Comparison of ENCODE assay signal across 1 cellular context in genomic region chr5:178590924-178591423, GRCh38.
TF ChIP-seq lines count a peak whose summit lies in the region.

No MANE protein-coding gene starts in this region.

TF ChIP-seq in GM23338, 12 proteins besides CTCF, POLR2A, EP300 and RAD21 (continued from another document):
- TF ChIP-seq ZNF462 (CRISPR knock-in tag; IDR thresholded peaks at IDR 0.05) = no peak
- no peak for TF ChIP-seq ETS1 (IDR thresholded peaks at IDR 0.05)
- no peak for TF ChIP-seq CREB1 (CRISPR knock-in tag; IDR thresholded peaks at IDR 0.05; ENCODE audit: low read depth)
- TF ChIP-seq POLR2AphosphoS5 (IDR thresholded peaks at IDR 0.05; ENCODE audit: low read depth) = no peak
- no peak for TF ChIP-seq EZH2phosphoT487 (IDR thresholded peaks at IDR 0.05; ENCODE audit: unreplicated experiment)
- TF ChIP-seq JUNB (IDR thresholded peaks at IDR 0.05; ENCODE audit: unreplicated experiment) = no peak
- TF ChIP-seq ZNF114 (CRISPR knock-in tag; IDR thresholded peaks at IDR 0.05) = no peak
TF ChIP-seq in GM23338: peak in this region for 0.
